In genomic region chr4:101706535-101707057, GRCh38 we compare ENCODE assay signal across 24 cellular contexts.
"Had no signal": no experiment of that assay in that cellular context is flagged by ENCODE, and none has a peak within 500 bp of the region (broad histone marks: within the 10 kb centered on the region; RNA-seq: fewer than 3 reads in every experiment).

No MANE protein-coding gene starts in this region.

- H3K4me1 ChIP-seq: colonic mucosa, esophagus muscularis mucosa, esophagus squamous epithelium, foreskin keratinocyte, gastrocnemius medialis, gastroesophageal sphincter, heart left ventricle, heart right ventricle had no signal

- DNase-seq: colonic mucosa; cortex of kidney; dermis blood vessel endothelial cell; dorsolateral prefrontal cortex; effector CD4-positive, alpha-beta T cell; effector CD8-positive, alpha-beta T cell; effector memory CD4-positive, alpha-beta T cell; effector memory CD8-positive, alpha-beta T cell; endodermal cell; erythroblast; esophagus squamous epithelium; foreskin fibroblast; foreskin keratinocyte; foreskin melanocyte; gastrocnemius medialis; glutamatergic neuron; head of caudate nucleus; heart left ventricle; heart right ventricle had no signal

- H3K27me3 ChIP-seq: colonic mucosa, dorsolateral prefrontal cortex, esophagus muscularis mucosa, esophagus squamous epithelium, foreskin keratinocyte, gastrocnemius medialis, gastroesophageal sphincter, heart left ventricle, heart right ventricle had no signal

- H3K4me3 ChIP-seq: colonic mucosa, coronary artery, dorsolateral prefrontal cortex, esophagus muscularis mucosa, esophagus squamous epithelium, gastrocnemius medialis, gastroesophageal sphincter, heart left ventricle, heart right ventricle had no signal

- ATAC-seq: effector memory CD8-positive, alpha-beta T cell; esophagus mucosa; foreskin keratinocyte; gastrocnemius medialis; gastroesophageal sphincter; heart left ventricle; heart right ventricle had no signal

- H3K36me3 ChIP-seq: colonic mucosa, esophagus muscularis mucosa, esophagus squamous epithelium, gastrocnemius medialis, gastroesophageal sphincter, heart left ventricle, heart right ventricle had no signal

- H3K27ac ChIP-seq: colonic mucosa, coronary artery, dorsolateral prefrontal cortex, epithelial cell of prostate, esophagus muscularis mucosa, esophagus squamous epithelium, foreskin keratinocyte, gastrocnemius medialis, gastroesophageal sphincter, heart left ventricle, heart right ventricle had no signal

- H3K9me3 ChIP-seq: colonic mucosa, gastrocnemius medialis had no signal
